Comparison of ENCODE assay signal across 9 cellular contexts in genomic region chr9:4640027-4640426, GRCh38. TPM values are rescaled to one million over a fixed set of nuclear protein-coding genes. Genes with fewer than 3 reads are reported as not detected.
DNase-seq lines count a peak whose midpoint lies in the region; ATAC-seq and TF ChIP-seq lines count a peak whose summit lies in the region.
"Had no signal": no experiment of that assay in that cellular context is flagged by ENCODE, and none has a peak within 500 bp of the region (broad histone marks: within the 10 kb centered on the region; RNA-seq: fewer than 3 reads in every experiment).

No MANE protein-coding gene starts in this region.

- H2AFZ ChIP-seq in neuronal stem cell (ENCODE audit: low read length): no peak overlapping the region

- intact Hi-C loops in testis (cut with DNase I; ENCODE audit: low total_unique reads): loop anchor here (10.0 kb wide), 1 partner anchor 255 kb away; no protein-coding TSS in a partner anchor

- H3K9me3 ChIP-seq in testis: no peaks in the 10 kb centered on the region
- no peaks in the 10 kb centered on the region for H3K9me3 ChIP-seq in neuronal stem cell (replicated peaks in 1 of 2; ENCODE audit: control insufficient read depth in 2 of 2, insufficient read depth in 1 of 2, low read depth in 1 of 2, low read length in 2 of 2)
- H3K9me3 ChIP-seq: mucosa of descending colon had no signal

- no peak overlapping the region for H2BK120ac ChIP-seq in neuronal stem cell (ENCODE audit: low read depth, low read length)

- H3K18ac ChIP-seq in neuronal stem cell (ENCODE audit: low read length): no peak overlapping the region

- 52 to 73% methylated on average over 2 of the region's 2 CpGs for WGBS in testis, 2 donors
- no CpG with 5 or more reads among the region's 2 CpGs for WGBS in neuronal stem cell (ENCODE audit: extremely low coverage in 2 of 2, insufficient read length in 2 of 2, insufficient replicate concordance in 1 of 2), 2 donors

- no peak for TF ChIP-seq POLR2A in testis (IDR thresholded peaks at IDR 0.05)

- ATAC-seq in GM18519 (IDR thresholded peaks at IDR 0.05; ENCODE audit: low FRiP score, unreplicated experiment) (no peak), HG02885 (IDR thresholded peaks at IDR 0.05; ENCODE audit: poor library complexity, unreplicated experiment) (no peak)
- ATAC-seq: mucosa of descending colon had no signal

- H2BK12ac ChIP-seq in neuronal stem cell (ENCODE audit: low read length): no peak overlapping the region

- H3K27me3 ChIP-seq in testis: no peaks in the 10 kb centered on the region
- H3K27me3 ChIP-seq in neuronal stem cell (ENCODE audit: control insufficient read depth in 3 of 3, insufficient read depth in 3 of 3, low read depth in 1 of 3, low read length in 3 of 3): no peaks in the 10 kb centered on the region

- no peak overlapping the region for H3K27ac ChIP-seq in testis
- no peak overlapping the region for H3K27ac ChIP-seq in neuronal stem cell (replicated peaks; ENCODE audit: low read length)

- no peaks in the 10 kb centered on the region for H3K79me1 ChIP-seq in neuronal stem cell (ENCODE audit: low read depth, low read length)

- H3K14ac ChIP-seq in neuronal stem cell (ENCODE audit: low read length): no peak overlapping the region

- no peak overlapping the region for H3K9ac ChIP-seq in neuronal stem cell (ENCODE audit: low read depth, low read length, poor library complexity)

- H4K8ac ChIP-seq in neuronal stem cell (ENCODE audit: low read depth, low read length): no peak overlapping the region

- peak; percentile 36 for DNase-seq in ELR (ENCODE audit: low read depth)
- DNase-seq in M059J (ENCODE audit: low read depth): peak; percentile 39
- DNase-seq in activated CD4-positive, alpha-beta T cell treated with anti-CD3 and anti-CD28 coated beads, Interleukin-2, amount 50 U/mL, for 1 hour: peak; percentile 62
- peak in 1 of 2 donors; percentile 46 for DNase-seq in foreskin fibroblast
- peak; percentile 28 for DNase-seq in testis
- no peak for DNase-seq in neuronal stem cell (ENCODE audit: low spot score)

- H3K4ac ChIP-seq in neuronal stem cell (ENCODE audit: low read length): no peak overlapping the region

- H3K4me3 ChIP-seq in foreskin fibroblast (ENCODE audit: low read depth in 1 of 2, low read length in 2 of 2) (no peak overlapping the region), testis (no peak overlapping the region), neuronal stem cell (ENCODE audit: low read length in 2 of 2) (no peak overlapping the region)
- H3K4me3 ChIP-seq: mucosa of descending colon had no signal

- H3K36me3 ChIP-seq in testis (ENCODE audit: low read depth, missing control alignments): no peaks in the 10 kb centered on the region
- H3K36me3 ChIP-seq in neuronal stem cell (replicated peaks in 1 of 2; ENCODE audit: control insufficient read depth in 2 of 2, insufficient read depth in 2 of 2, low read length in 2 of 2): no peaks in the 10 kb centered on the region

- H3K4me2 ChIP-seq in neuronal stem cell (ENCODE audit: insufficient read depth, low read length, poor library complexity, severe bottlenecking): no peak overlapping the region

- H2AK5ac ChIP-seq in neuronal stem cell (ENCODE audit: low read depth, low read length): no peak overlapping the region

- no peak overlapping the region for H4K91ac ChIP-seq in neuronal stem cell (ENCODE audit: low read depth, low read length, poor library complexity)

- H2BK5ac ChIP-seq in neuronal stem cell (ENCODE audit: low read length): no peak overlapping the region

- H3K4me1 ChIP-seq in testis (no peaks in the 10 kb centered on the region), neuronal stem cell (ENCODE audit: control insufficient read depth in 2 of 2, insufficient read depth in 1 of 2, low read depth in 1 of 2, low read length in 2 of 2) (no peaks in the 10 kb centered on the region)

- TF ChIP-seq CTCF in foreskin fibroblast (IDR thresholded peaks at IDR 0.05; ENCODE audit: low read depth, low read length): peak; percentile 45
- peak in 2 of 3 experiments; percentile 25 to 36 for TF ChIP-seq CTCF in testis (IDR thresholded peaks at IDR 0.05)

- no peak overlapping the region for H3K23ac ChIP-seq in neuronal stem cell (ENCODE audit: low read depth, low read length, poor library complexity)

- no peak overlapping the region for H2BK15ac ChIP-seq in neuronal stem cell (ENCODE audit: low read length)

RNA-seq across cellular contexts. Expression of gene PLPP6, which starts 22.1 kb away (rescaled TPM):
- total RNA-seq in M059J (2014; rRNA removed; shearing (Covaris generic)): 6.7 and 9.1 TPM in 2 replicates
- total RNA-seq in testis: 10 to 100 TPM in 1 of 2 donors, 1 to 10 TPM in 1; 9.5 to 10.4 TPM
- 10.8 TPM for polyA plus RNA-seq in testis (ENCODE audit: insufficient read depth, low read depth, low replicate concordance)
- polyA plus RNA-seq in neuronal stem cell (2013, experiment 1 of 2): 6.7 TPM
- polyA plus RNA-seq in neuronal stem cell (2013, experiment 2 of 2): 7.0 TPM

RNA-seq across cellular contexts. Expression of gene SPATA6L, which starts 26.3 kb away (rescaled TPM):
- total RNA-seq in M059J (2014; rRNA removed; shearing (Covaris generic)): 0.69 TPM in 1 of 2 replicates, not detected in the other
- 10 to 100 TPM; 12.8 to 27.5 TPM for total RNA-seq in testis
- polyA plus RNA-seq in testis (ENCODE audit: insufficient read depth, low read depth, low replicate concordance): 42.3 TPM
- 0.07 TPM for polyA plus RNA-seq in neuronal stem cell (2013, experiment 1 of 2)
- 0.12 TPM for polyA plus RNA-seq in neuronal stem cell (2013, experiment 2 of 2)

RNA-seq across cellular contexts. Expression of gene CDC37L1, which starts 39.3 kb away (rescaled TPM):
- 16.0 and 21.9 TPM in 2 replicates for total RNA-seq in M059J (2014; rRNA removed; shearing (Covaris generic))
- 10 to 100 TPM; 31.2 TPM for total RNA-seq in testis
- 18.2 TPM for polyA plus RNA-seq in testis (ENCODE audit: insufficient read depth, low read depth, low replicate concordance)
- polyA plus RNA-seq in neuronal stem cell (2013, experiment 1 of 2): 8.6 TPM
- polyA plus RNA-seq in neuronal stem cell (2013, experiment 2 of 2): 8.3 TPM
